Comparison of ENCODE assay signal across 21 cellular contexts in genomic region chr5:109192027-109192426, GRCh38.
DNase-seq lines count a peak whose midpoint lies in the region; ATAC-seq and TF ChIP-seq lines count a peak whose summit lies in the region.
"Had no signal": no experiment of that assay in that cellular context is flagged by ENCODE, and none has a peak within 500 bp of the region (broad histone marks: within the 10 kb centered on the region; RNA-seq: fewer than 3 reads in every experiment).

No MANE protein-coding gene starts in this region.

- H3K9me2 ChIP-seq in hepatocyte (replicated peaks; ENCODE audit: insufficient read depth) = no peaks in the 10 kb centered on the region

- peak overlapping the region; percentile 39 for H3K4me2 ChIP-seq in hepatocyte

- no peak for DNase-seq in activated CD8-positive, alpha-beta memory T cell treated with anti-CD3 and anti-CD28 coated beads, Interleukin-2, amount 10 ng/mL, durations not matched to agents 7 days and 5 days
- DNase-seq in activated CD8-positive, alpha-beta memory T cell treated with anti-CD3 and anti-CD28 coated beads for 24 hours = no peak
- no peak for DNase-seq in WTC11 (ENCODE audit: low spot score)
- DNase-seq in hepatocyte (ENCODE audit: low spot score) = no peak
- DNase-seq in stromal cell of bone marrow (ENCODE audit: low read depth) = peak; percentile 9
- no peak for DNase-seq in DMS79 (lab: John Stamatoyannopoulos, UW)
- DNase-seq in NCI-H2196 (lab: John Stamatoyannopoulos, UW; ENCODE audit: unreplicated experiment) = no peak
- DNase-seq: 8988T; Caco-2; CD4-positive, alpha-beta T cell; DMS153; GF-D8; NCI-H1436 treated with DMSO at 0.1 percent for 48 hours; NCI-H2029; NCI-H2171; NCI-H446; RPMI8226; SHP77 treated with DMSO at 0.1 percent for 48 hours had no signal

- peak overlapping the region; percentile 45 for H3K27ac Mint-ChIP-seq in activated CD8-positive, alpha-beta memory T cell treated with anti-CD3 and anti-CD28 coated beads, Interleukin-2, amount 10 ng/mL, durations not matched to agents 7 days and 5 days
- peak overlapping the region; percentile 83 for H3K27ac Mint-ChIP-seq in WTC11
- H3K27ac Mint-ChIP-seq: CD4-positive, alpha-beta T cell had no signal

- H3K79me2 ChIP-seq in hepatocyte = no peaks in the 10 kb centered on the region

- CTCF ChIA-PET in activated CD8-positive, alpha-beta memory T cell treated with anti-CD3 and anti-CD28 coated beads, Interleukin-2, amount 10 ng/mL, durations not matched to agents 7 days and 5 days (lab: Charles Lee) = no interaction called here
- CTCF ChIA-PET in WTC11 (lab: Charles Lee) = no interaction called here

- H3K4me3 Mint-ChIP-seq in activated CD8-positive, alpha-beta memory T cell treated with anti-CD3 and anti-CD28 coated beads, Interleukin-2, amount 10 ng/mL, durations not matched to agents 7 days and 5 days = no peak overlapping the region
- H3K4me3 Mint-ChIP-seq in WTC11 = no peak overlapping the region
- H3K4me3 Mint-ChIP-seq: CD4-positive, alpha-beta T cell had no signal

- peaks cover 2% of the 10 kb centered on the region for H3K36me3 Mint-ChIP-seq in activated CD8-positive, alpha-beta memory T cell treated with anti-CD3 and anti-CD28 coated beads, Interleukin-2, amount 10 ng/mL, durations not matched to agents 7 days and 5 days
- no peaks in the 10 kb centered on the region for H3K36me3 Mint-ChIP-seq in WTC11

- H3K9me3 Mint-ChIP-seq in activated CD8-positive, alpha-beta memory T cell treated with anti-CD3 and anti-CD28 coated beads, Interleukin-2, amount 10 ng/mL, durations not matched to agents 7 days and 5 days (ENCODE audit: low read depth) = no peaks in the 10 kb centered on the region
- H3K9me3 Mint-ChIP-seq in WTC11 = no peaks in the 10 kb centered on the region
- H3K9me3 Mint-ChIP-seq: CD4-positive, alpha-beta T cell had no signal

- no peaks in the 10 kb centered on the region for H3K27me3 ChIP-seq in hepatocyte
- H3K27me3 ChIP-seq: BE2C had no signal

- no peaks in the 10 kb centered on the region for H3K36me3 ChIP-seq in hepatocyte (replicated peaks; ENCODE audit: insufficient read depth, low read depth)
- H3K36me3 ChIP-seq: BE2C had no signal

- H3K4me1 ChIP-seq in hepatocyte (ENCODE audit: insufficient read depth) = peaks cover 19% of the 10 kb centered on the region
- H3K4me1 ChIP-seq: Caco-2 had no signal

- H3K27me3 Mint-ChIP-seq in activated CD8-positive, alpha-beta memory T cell treated with anti-CD3 and anti-CD28 coated beads, Interleukin-2, amount 10 ng/mL, durations not matched to agents 7 days and 5 days = no peaks in the 10 kb centered on the region
- H3K27me3 Mint-ChIP-seq in WTC11 (ENCODE audit: low read depth) = no peaks in the 10 kb centered on the region
- H3K27me3 Mint-ChIP-seq: CD4-positive, alpha-beta T cell had no signal

- 88% methylated on average over 1 of the region's 1 CpG for WGBS in hepatocyte (ENCODE audit: low lambda C conversion rate, missing lambda C conversion rate)

- no peaks in the 10 kb centered on the region for H3K9me3 ChIP-seq in hepatocyte (ENCODE audit: low read depth)
- H3K9me3 ChIP-seq: BE2C, Caco-2 had no signal

- POLR2A ChIA-PET in WTC11 (lab: Charles Lee) = no interaction called here

- H3K4me3 ChIP-seq in hepatocyte = no peak overlapping the region
- H3K4me3 ChIP-seq: GM23248 had no signal

- no peak overlapping the region for H2AFZ ChIP-seq in hepatocyte
- H2AFZ ChIP-seq: GM23248 had no signal

- no peak for ATAC-seq in activated CD8-positive, alpha-beta memory T cell treated with anti-CD3 and anti-CD28 coated beads, Interleukin-2, amount 10 ng/mL, durations not matched to agents 7 days and 5 days
- ATAC-seq in WTC11 (no peak), HG02623 (IDR thresholded peaks at IDR 0.05; ENCODE audit: unreplicated experiment) (no peak)

- TF ChIP-seq CTCF in WTC11 (IDR thresholded peaks at IDR 0.05) = no peak
- no peak for TF ChIP-seq CTCF in hepatocyte (IDR thresholded peaks at IDR 0.05; ENCODE audit: poor library complexity)

- peak overlapping the region; percentile 32 for H3K27ac ChIP-seq in hepatocyte
- H3K27ac ChIP-seq: GM23248 had no signal

- H4K20me1 ChIP-seq in hepatocyte (ENCODE audit: insufficient read depth, poor library complexity, severe bottlenecking) = no peaks in the 10 kb centered on the region

- H3K4me1 Mint-ChIP-seq in activated CD8-positive, alpha-beta memory T cell treated with anti-CD3 and anti-CD28 coated beads, Interleukin-2, amount 10 ng/mL, durations not matched to agents 7 days and 5 days = peaks cover 20% of the 10 kb centered on the region
- peaks cover 59% of the 10 kb centered on the region for H3K4me1 Mint-ChIP-seq in WTC11

TF ChIP-seq in WTC11, 78 proteins besides CTCF, POLR2A, EP300 and RAD21 (continues in another document):
- TF ChIP-seq, protein P1, sequence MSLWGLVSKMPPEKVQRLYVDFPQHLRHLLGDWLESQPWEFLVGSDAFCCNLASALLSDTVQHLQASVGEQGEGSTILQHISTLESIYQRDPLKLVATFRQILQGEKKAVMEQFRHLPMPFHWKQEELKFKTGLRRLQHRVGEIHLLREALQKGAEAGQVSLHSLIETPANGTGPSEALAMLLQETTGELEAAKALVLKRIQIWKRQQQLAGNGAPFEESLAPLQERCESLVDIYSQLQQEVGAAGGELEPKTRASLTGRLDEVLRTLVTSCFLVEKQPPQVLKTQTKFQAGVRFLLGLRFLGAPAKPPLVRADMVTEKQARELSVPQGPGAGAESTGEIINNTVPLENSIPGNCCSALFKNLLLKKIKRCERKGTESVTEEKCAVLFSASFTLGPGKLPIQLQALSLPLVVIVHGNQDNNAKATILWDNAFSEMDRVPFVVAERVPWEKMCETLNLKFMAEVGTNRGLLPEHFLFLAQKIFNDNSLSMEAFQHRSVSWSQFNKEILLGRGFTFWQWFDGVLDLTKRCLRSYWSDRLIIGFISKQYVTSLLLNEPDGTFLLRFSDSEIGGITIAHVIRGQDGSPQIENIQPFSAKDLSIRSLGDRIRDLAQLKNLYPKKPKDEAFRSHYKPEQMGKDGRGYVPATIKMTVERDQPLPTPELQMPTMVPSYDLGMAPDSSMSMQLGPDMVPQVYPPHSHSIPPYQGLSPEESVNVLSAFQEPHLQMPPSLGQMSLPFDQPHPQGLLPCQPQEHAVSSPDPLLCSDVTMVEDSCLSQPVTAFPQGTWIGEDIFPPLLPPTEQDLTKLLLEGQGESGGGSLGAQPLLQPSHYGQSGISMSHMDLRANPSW (CRISPR knock-in tag; conservative IDR thresholded peaks at IDR 0.05; ENCODE audit: low read depth) = no peak
- TF ChIP-seq FOXP1 (CRISPR knock-in tag; IDR thresholded peaks at IDR 0.05; ENCODE audit: borderline replicate concordance) (no peak), SOX15 (CRISPR knock-in tag; IDR thresholded peaks at IDR 0.05) (no peak), MXD4 (CRISPR knock-in tag; IDR thresholded peaks at IDR 0.05; ENCODE audit: borderline replicate concordance) (no peak), ZNF138 (CRISPR knock-in tag; conservative IDR thresholded peaks at IDR 0.05) (no peak), ESRRA (CRISPR knock-in tag; IDR thresholded peaks at IDR 0.05; ENCODE audit: borderline replicate concordance) (no peak)
- TF ChIP-seq, protein P2, sequence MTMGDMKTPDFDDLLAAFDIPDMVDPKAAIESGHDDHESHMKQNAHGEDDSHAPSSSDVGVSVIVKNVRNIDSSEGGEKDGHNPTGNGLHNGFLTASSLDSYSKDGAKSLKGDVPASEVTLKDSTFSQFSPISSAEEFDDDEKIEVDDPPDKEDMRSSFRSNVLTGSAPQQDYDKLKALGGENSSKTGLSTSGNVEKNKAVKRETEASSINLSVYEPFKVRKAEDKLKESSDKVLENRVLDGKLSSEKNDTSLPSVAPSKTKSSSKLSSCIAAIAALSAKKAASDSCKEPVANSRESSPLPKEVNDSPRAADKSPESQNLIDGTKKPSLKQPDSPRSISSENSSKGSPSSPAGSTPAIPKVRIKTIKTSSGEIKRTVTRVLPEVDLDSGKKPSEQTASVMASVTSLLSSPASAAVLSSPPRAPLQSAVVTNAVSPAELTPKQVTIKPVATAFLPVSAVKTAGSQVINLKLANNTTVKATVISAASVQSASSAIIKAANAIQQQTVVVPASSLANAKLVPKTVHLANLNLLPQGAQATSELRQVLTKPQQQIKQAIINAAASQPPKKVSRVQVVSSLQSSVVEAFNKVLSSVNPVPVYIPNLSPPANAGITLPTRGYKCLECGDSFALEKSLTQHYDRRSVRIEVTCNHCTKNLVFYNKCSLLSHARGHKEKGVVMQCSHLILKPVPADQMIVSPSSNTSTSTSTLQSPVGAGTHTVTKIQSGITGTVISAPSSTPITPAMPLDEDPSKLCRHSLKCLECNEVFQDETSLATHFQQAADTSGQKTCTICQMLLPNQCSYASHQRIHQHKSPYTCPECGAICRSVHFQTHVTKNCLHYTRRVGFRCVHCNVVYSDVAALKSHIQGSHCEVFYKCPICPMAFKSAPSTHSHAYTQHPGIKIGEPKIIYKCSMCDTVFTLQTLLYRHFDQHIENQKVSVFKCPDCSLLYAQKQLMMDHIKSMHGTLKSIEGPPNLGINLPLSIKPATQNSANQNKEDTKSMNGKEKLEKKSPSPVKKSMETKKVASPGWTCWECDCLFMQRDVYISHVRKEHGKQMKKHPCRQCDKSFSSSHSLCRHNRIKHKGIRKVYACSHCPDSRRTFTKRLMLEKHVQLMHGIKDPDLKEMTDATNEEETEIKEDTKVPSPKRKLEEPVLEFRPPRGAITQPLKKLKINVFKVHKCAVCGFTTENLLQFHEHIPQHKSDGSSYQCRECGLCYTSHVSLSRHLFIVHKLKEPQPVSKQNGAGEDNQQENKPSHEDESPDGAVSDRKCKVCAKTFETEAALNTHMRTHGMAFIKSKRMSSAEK (CRISPR knock-in tag; IDR thresholded peaks at IDR 0.05; ENCODE audit: borderline replicate concordance) = no peak
